Comparison of ENCODE assay signal across 1 cellular context in the genomic region with DNA sequence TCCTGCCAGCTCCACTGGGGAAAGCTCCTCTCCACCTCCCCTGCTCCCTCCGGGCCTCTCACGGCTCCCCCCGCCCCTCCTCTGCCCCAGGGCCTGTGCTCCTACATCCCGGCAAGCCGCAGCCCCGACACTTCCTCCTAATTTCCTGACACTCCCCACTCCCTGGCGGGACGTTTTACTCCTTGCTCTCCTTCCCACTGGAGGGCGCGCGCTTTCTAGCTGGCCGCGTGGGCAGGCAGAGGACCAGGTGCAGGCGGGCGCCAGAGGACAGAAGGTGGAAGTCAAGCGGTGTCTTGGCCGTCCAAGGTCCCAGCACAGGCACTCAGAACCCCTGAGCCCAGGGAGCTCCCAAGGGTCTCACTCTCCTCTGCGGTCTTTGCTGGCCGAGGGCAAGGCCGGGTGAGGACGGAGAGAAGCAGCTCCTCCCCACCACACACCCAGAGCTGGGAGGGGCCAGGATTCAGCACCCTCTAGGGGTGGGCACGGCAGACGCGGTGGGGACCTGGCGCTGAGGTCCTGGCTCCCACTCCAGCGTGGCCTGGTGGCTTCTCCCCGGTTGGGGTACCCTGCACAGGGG.
TF ChIP-seq lines count a peak whose summit lies in the region.

No MANE protein-coding gene starts in this region.

TF ChIP-seq in K562, 482 proteins besides CTCF, POLR2A, EP300 and RAD21 (continued from another document and continues in another):
- TF ChIP-seq, protein P1, sequence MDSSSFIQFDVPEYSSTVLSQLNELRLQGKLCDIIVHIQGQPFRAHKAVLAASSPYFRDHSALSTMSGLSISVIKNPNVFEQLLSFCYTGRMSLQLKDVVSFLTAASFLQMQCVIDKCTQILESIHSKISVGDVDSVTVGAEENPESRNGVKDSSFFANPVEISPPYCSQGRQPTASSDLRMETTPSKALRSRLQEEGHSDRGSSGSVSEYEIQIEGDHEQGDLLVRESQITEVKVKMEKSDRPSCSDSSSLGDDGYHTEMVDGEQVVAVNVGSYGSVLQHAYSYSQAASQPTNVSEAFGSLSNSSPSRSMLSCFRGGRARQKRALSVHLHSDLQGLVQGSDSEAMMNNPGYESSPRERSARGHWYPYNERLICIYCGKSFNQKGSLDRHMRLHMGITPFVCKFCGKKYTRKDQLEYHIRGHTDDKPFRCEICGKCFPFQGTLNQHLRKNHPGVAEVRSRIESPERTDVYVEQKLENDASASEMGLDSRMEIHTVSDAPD (CRISPR knock-in tag; IDR thresholded peaks at IDR 0.05): no peak
- no peak for TF ChIP-seq KAT2B (IDR thresholded peaks at IDR 0.05; ENCODE audit: low read depth, low read length)
- no peak for TF ChIP-seq CBX1 (IDR thresholded peaks at IDR 0.05; ENCODE audit: low read depth)
- TF ChIP-seq, protein P2, sequence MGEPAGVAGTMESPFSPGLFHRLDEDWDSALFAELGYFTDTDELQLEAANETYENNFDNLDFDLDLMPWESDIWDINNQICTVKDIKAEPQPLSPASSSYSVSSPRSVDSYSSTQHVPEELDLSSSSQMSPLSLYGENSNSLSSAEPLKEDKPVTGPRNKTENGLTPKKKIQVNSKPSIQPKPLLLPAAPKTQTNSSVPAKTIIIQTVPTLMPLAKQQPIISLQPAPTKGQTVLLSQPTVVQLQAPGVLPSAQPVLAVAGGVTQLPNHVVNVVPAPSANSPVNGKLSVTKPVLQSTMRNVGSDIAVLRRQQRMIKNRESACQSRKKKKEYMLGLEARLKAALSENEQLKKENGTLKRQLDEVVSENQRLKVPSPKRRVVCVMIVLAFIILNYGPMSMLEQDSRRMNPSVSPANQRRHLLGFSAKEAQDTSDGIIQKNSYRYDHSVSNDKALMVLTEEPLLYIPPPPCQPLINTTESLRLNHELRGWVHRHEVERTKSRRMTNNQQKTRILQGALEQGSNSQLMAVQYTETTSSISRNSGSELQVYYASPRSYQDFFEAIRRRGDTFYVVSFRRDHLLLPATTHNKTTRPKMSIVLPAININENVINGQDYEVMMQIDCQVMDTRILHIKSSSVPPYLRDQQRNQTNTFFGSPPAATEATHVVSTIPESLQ (CRISPR knock-in tag; IDR thresholded peaks at IDR 0.05): 0 out of 2 replicates have a peak, but pooled peaks have one; percentile 38
- no peak for TF ChIP-seq ZNF232 (CRISPR knock-in tag; IDR thresholded peaks at IDR 0.05)
- TF ChIP-seq EHMT2 (IDR thresholded peaks at IDR 0.05): no peak
- no peak for TF ChIP-seq RFX7 (CRISPR knock-in tag; IDR thresholded peaks at IDR 0.05)
- peak; percentile 77 for TF ChIP-seq POLR2G (IDR thresholded peaks at IDR 0.05; ENCODE audit: low read depth, low read length)
- no peak for TF ChIP-seq KLF6 (CRISPR knock-in tag; IDR thresholded peaks at IDR 0.05; ENCODE audit: borderline replicate concordance)
- TF ChIP-seq, protein P3, sequence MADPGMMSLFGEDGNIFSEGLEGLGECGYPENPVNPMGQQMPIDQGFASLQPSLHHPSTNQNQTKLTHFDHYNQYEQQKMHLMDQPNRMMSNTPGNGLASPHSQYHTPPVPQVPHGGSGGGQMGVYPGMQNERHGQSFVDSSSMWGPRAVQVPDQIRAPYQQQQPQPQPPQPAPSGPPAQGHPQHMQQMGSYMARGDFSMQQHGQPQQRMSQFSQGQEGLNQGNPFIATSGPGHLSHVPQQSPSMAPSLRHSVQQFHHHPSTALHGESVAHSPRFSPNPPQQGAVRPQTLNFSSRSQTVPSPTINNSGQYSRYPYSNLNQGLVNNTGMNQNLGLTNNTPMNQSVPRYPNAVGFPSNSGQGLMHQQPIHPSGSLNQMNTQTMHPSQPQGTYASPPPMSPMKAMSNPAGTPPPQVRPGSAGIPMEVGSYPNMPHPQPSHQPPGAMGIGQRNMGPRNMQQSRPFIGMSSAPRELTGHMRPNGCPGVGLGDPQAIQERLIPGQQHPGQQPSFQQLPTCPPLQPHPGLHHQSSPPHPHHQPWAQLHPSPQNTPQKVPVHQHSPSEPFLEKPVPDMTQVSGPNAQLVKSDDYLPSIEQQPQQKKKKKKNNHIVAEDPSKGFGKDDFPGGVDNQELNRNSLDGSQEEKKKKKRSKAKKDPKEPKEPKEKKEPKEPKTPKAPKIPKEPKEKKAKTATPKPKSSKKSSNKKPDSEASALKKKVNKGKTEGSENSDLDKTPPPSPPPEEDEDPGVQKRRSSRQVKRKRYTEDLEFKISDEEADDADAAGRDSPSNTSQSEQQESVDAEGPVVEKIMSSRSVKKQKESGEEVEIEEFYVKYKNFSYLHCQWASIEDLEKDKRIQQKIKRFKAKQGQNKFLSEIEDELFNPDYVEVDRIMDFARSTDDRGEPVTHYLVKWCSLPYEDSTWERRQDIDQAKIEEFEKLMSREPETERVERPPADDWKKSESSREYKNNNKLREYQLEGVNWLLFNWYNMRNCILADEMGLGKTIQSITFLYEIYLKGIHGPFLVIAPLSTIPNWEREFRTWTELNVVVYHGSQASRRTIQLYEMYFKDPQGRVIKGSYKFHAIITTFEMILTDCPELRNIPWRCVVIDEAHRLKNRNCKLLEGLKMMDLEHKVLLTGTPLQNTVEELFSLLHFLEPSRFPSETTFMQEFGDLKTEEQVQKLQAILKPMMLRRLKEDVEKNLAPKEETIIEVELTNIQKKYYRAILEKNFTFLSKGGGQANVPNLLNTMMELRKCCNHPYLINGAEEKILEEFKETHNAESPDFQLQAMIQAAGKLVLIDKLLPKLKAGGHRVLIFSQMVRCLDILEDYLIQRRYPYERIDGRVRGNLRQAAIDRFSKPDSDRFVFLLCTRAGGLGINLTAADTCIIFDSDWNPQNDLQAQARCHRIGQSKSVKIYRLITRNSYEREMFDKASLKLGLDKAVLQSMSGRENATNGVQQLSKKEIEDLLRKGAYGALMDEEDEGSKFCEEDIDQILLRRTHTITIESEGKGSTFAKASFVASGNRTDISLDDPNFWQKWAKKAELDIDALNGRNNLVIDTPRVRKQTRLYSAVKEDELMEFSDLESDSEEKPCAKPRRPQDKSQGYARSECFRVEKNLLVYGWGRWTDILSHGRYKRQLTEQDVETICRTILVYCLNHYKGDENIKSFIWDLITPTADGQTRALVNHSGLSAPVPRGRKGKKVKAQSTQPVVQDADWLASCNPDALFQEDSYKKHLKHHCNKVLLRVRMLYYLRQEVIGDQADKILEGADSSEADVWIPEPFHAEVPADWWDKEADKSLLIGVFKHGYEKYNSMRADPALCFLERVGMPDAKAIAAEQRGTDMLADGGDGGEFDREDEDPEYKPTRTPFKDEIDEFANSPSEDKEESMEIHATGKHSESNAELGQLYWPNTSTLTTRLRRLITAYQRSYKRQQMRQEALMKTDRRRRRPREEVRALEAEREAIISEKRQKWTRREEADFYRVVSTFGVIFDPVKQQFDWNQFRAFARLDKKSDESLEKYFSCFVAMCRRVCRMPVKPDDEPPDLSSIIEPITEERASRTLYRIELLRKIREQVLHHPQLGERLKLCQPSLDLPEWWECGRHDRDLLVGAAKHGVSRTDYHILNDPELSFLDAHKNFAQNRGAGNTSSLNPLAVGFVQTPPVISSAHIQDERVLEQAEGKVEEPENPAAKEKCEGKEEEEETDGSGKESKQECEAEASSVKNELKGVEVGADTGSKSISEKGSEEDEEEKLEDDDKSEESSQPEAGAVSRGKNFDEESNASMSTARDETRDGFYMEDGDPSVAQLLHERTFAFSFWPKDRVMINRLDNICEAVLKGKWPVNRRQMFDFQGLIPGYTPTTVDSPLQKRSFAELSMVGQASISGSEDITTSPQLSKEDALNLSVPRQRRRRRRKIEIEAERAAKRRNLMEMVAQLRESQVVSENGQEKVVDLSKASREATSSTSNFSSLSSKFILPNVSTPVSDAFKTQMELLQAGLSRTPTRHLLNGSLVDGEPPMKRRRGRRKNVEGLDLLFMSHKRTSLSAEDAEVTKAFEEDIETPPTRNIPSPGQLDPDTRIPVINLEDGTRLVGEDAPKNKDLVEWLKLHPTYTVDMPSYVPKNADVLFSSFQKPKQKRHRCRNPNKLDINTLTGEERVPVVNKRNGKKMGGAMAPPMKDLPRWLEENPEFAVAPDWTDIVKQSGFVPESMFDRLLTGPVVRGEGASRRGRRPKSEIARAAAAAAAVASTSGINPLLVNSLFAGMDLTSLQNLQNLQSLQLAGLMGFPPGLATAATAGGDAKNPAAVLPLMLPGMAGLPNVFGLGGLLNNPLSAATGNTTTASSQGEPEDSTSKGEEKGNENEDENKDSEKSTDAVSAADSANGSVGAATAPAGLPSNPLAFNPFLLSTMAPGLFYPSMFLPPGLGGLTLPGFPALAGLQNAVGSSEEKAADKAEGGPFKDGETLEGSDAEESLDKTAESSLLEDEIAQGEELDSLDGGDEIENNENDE (IDR thresholded peaks at IDR 0.05; ENCODE audit: low read depth, low read length): no peak
- peak; percentile 79 for TF ChIP-seq EP400 (IDR thresholded peaks at IDR 0.05)
- TF ChIP-seq, protein P4, sequence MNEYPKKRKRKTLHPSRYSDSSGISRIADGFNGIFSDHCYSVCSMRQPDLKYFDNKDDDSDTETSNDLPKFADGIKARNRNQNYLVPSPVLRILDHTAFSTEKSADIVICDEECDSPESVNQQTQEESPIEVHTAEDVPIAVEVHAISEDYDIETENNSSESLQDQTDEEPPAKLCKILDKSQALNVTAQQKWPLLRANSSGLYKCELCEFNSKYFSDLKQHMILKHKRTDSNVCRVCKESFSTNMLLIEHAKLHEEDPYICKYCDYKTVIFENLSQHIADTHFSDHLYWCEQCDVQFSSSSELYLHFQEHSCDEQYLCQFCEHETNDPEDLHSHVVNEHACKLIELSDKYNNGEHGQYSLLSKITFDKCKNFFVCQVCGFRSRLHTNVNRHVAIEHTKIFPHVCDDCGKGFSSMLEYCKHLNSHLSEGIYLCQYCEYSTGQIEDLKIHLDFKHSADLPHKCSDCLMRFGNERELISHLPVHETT (CRISPR knock-in tag; conservative IDR thresholded peaks at IDR 0.05 in 1 of 2, IDR thresholded peaks at IDR 0.05 in 1 of 2): no peak
- no peak for TF ChIP-seq PCBP2 (IDR thresholded peaks at IDR 0.05; ENCODE audit: low read depth, low read length, poor library complexity, severe bottlenecking)
- no peak for TF ChIP-seq ZNF41 (CRISPR knock-in tag; conservative IDR thresholded peaks at IDR 0.05)
- peak; percentile 63; the same call in 1 of the 2 replicates for TF ChIP-seq SPI1 (IDR thresholded peaks at IDR 0.05; ENCODE audit: borderline replicate concordance, low read depth, low read length)
- TF ChIP-seq ZNF445 (CRISPR knock-in tag; IDR thresholded peaks at IDR 0.05; ENCODE audit: low read depth): no peak
- no peak for TF ChIP-seq GTF2F1 (IDR thresholded peaks at IDR 0.05; ENCODE audit: low read depth, low read length)
- TF ChIP-seq, protein P5, sequence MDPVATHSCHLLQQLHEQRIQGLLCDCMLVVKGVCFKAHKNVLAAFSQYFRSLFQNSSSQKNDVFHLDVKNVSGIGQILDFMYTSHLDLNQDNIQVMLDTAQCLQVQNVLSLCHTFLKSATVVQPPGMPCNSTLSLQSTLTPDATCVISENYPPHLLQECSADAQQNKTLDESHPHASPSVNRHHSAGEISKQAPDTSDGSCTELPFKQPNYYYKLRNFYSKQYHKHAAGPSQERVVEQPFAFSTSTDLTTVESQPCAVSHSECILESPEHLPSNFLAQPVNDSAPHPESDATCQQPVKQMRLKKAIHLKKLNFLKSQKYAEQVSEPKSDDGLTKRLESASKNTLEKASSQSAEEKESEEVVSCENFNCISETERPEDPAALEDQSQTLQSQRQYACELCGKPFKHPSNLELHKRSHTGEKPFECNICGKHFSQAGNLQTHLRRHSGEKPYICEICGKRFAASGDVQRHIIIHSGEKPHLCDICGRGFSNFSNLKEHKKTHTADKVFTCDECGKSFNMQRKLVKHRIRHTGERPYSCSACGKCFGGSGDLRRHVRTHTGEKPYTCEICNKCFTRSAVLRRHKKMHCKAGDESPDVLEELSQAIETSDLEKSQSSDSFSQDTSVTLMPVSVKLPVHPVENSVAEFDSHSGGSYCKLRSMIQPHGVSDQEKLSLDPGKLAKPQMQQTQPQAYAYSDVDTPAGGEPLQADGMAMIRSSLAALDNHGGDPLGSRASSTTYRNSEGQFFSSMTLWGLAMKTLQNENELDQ (CRISPR knock-in tag; IDR thresholded peaks at IDR 0.05; ENCODE audit: borderline replicate concordance): no peak
- TF ChIP-seq, protein P6, sequence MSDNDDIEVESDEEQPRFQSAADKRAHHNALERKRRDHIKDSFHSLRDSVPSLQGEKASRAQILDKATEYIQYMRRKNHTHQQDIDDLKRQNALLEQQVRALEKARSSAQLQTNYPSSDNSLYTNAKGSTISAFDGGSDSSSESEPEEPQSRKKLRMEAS (CRISPR knock-in tag; IDR thresholded peaks at IDR 0.05): peak; percentile 59; the same call in 1 of the 2 replicates
- TF ChIP-seq BRD4 (IDR thresholded peaks at IDR 0.05): no peak
- 0 out of 2 replicates have a peak, but pooled peaks have one; percentile 53 for TF ChIP-seq SP1 (CRISPR knock-in tag; IDR thresholded peaks at IDR 0.05)
- TF ChIP-seq TEAD4 (IDR thresholded peaks at IDR 0.05; ENCODE audit: low read length): 0 out of 2 replicates have a peak, but pooled peaks have one; percentile 13
- TF ChIP-seq TEAD4 (CRISPR knock-in tag; IDR thresholded peaks at IDR 0.05; ENCODE audit: borderline replicate concordance): no peak
- TF ChIP-seq ZNF175 (CRISPR knock-in tag; IDR thresholded peaks at IDR 0.05; ENCODE audit: low read depth): no peak
- no peak for TF ChIP-seq FOXP1 (CRISPR knock-in tag; IDR thresholded peaks at IDR 0.05)
- TF ChIP-seq, protein P7, sequence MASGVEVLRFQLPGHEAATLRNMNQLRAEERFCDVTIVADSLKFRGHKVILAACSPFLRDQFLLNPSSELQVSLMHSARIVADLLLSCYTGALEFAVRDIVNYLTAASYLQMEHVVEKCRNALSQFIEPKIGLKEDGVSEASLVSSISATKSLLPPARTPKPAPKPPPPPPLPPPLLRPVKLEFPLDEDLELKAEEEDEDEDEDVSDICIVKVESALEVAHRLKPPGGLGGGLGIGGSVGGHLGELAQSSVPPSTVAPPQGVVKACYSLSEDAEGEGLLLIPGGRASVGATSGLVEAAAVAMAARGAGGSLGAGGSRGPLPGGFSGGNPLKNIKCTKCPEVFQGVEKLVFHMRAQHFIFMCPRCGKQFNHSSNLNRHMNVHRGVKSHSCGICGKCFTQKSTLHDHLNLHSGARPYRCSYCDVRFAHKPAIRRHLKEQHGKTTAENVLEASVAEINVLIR (CRISPR knock-in tag; IDR thresholded peaks at IDR 0.05): no peak
- TF ChIP-seq, protein P8, sequence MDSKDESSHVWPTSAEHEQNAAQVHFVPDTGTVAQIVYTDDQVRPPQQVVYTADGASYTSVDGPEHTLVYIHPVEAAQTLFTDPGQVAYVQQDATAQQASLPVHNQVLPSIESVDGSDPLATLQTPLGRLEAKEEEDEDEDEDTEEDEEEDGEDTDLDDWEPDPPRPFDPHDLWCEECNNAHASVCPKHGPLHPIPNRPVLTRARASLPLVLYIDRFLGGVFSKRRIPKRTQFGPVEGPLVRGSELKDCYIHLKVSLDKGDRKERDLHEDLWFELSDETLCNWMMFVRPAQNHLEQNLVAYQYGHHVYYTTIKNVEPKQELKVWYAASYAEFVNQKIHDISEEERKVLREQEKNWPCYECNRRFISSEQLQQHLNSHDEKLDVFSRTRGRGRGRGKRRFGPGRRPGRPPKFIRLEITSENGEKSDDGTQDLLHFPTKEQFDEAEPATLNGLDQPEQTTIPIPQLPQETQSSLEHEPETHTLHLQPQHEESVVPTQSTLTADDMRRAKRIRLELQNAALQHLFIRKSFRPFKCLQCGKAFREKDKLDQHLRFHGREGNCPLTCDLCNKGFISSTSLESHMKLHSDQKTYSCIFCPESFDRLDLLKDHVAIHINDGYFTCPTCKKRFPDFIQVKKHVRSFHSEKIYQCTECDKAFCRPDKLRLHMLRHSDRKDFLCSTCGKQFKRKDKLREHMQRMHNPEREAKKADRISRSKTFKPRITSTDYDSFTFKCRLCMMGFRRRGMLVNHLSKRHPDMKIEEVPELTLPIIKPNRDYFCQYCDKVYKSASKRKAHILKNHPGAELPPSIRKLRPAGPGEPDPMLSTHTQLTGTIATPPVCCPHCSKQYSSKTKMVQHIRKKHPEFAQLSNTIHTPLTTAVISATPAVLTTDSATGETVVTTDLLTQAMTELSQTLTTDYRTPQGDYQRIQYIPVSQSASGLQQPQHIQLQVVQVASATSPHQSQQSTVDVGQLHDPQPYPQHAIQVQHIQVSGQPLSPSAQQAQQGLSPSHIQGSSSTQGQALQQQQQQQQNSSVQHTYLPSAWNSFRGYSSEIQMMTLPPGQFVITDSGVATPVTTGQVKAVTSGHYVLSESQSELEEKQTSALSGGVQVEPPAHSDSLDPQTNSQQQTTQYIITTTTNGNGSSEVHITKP (IDR thresholded peaks at IDR 0.05; ENCODE audit: partially characterized antibody): peak; percentile 69
- TF ChIP-seq ZNF57 (CRISPR knock-in tag; IDR thresholded peaks at IDR 0.05): no peak
- no peak for TF ChIP-seq HNRNPH1 (optimal IDR thresholded peaks at IDR 0.05; ENCODE audit: low read depth, low read length)
